Comparison of ENCODE assay signal across 16 cellular contexts in genomic region chr14:95132732-95133131, GRCh38.
"Had no signal": no experiment of that assay in that cellular context is flagged by ENCODE, and none has a peak within 500 bp of the region (broad histone marks: within the 10 kb centered on the region; RNA-seq: fewer than 3 reads in every experiment).

No MANE protein-coding gene starts in this region.

- H3K27ac ChIP-seq: esophagus muscularis mucosa, pancreas, WERI-Rb-1 had no signal

- H3K4me3 Mint-ChIP-seq: activated CD4-positive, alpha-beta memory T cell treated with anti-CD3 and anti-CD28 coated beads, Interleukin-2, amount 10 ng/mL, durations not matched to agents 7 days and 5 days; stimulated activated naive B cell treated with anti-CD40 and anti-IgM and Interleukin-4, amounts not matched to agents 10 μg/mL and 1 μg/mL and 100 μg/mL, for 72 hours had no signal

- H3K27me3 ChIP-seq: esophagus muscularis mucosa, pancreas had no signal

- H3K27me3 Mint-ChIP-seq: activated CD4-positive, alpha-beta memory T cell treated with anti-CD3 and anti-CD28 coated beads, Interleukin-2, amount 10 ng/mL, durations not matched to agents 7 days and 5 days; stimulated activated naive B cell treated with anti-CD40 and anti-IgM and Interleukin-4, amounts not matched to agents 10 μg/mL and 1 μg/mL and 100 μg/mL, for 72 hours; type B pancreatic cell had no signal

- H3K9ac ChIP-seq: SK-N-SH had no signal

- H3K4me2 ChIP-seq: SK-N-SH had no signal

- H3K9me3 ChIP-seq: esophagus muscularis mucosa, pancreas, SK-N-SH had no signal

- H3K9me3 Mint-ChIP-seq: activated CD4-positive, alpha-beta memory T cell treated with anti-CD3 and anti-CD28 coated beads, Interleukin-2, amount 10 ng/mL, durations not matched to agents 7 days and 5 days; type B pancreatic cell had no signal

- H3K4me3 ChIP-seq: esophagus muscularis mucosa, pancreas had no signal

- DNase-seq: activated CD4-positive, alpha-beta memory T cell treated with anti-CD3 and anti-CD28 coated beads, Interleukin-2, amount 10 ng/mL, durations not matched to agents 7 days and 5 days; activated gamma-delta T cell; activated T-cell treated with anti-CD3 and anti-CD28 coated beads, Interleukin-2, amount 50 U/mL, for 48 hours; amniotic stem cell; kidney; left ventricle myocardium superior; mesendoderm; pancreas; SK-N-SH; stimulated activated CD4-positive, alpha-beta T cell treated with anti-CD3 and anti-CD28 coated beads, Interleukin-2, amount 100 ng/mL, for 48 hours; stimulated activated naive B cell treated with anti-CD40 and anti-IgM and Interleukin-4, amounts not matched to agents 10 μg/mL and 1 μg/mL and 100 μg/mL, for 72 hours; T-helper 1 cell; WERI-Rb-1 had no signal

- ATAC-seq: activated naive CD4-positive, alpha-beta T cell treated with anti-CD3 and anti-CD28 coated beads, Interleukin-2, amount 50 U/mL, for 72 hours; left ventricle myocardium superior; pancreas; stimulated activated naive B cell treated with anti-CD40 and anti-IgM and Interleukin-4, amounts not matched to agents 10 μg/mL and 1 μg/mL and 100 μg/mL, for 72 hours had no signal

- H3K27ac Mint-ChIP-seq: activated CD4-positive, alpha-beta memory T cell treated with anti-CD3 and anti-CD28 coated beads, Interleukin-2, amount 10 ng/mL, durations not matched to agents 7 days and 5 days had no signal
